Comparison of ENCODE assay signal across 12 cellular contexts in genomic region chr10:10209152-10209551, GRCh38.
DNase-seq lines count a peak whose midpoint lies in the region; ATAC-seq and TF ChIP-seq lines count a peak whose summit lies in the region.
"Had no signal": no experiment of that assay in that cellular context is flagged by ENCODE, and none has a peak within 500 bp of the region (broad histone marks: within the 10 kb centered on the region; RNA-seq: fewer than 3 reads in every experiment).

No MANE protein-coding gene starts in this region.

- no peaks in the 10 kb centered on the region for H3K27me3 ChIP-seq in endodermal cell (ENCODE audit: control insufficient read depth, insufficient read depth, low read length, poor library complexity, severe bottlenecking)

- H3K9me3 ChIP-seq in endodermal cell (ENCODE audit: control insufficient read depth, low read length) = peaks cover 17% of the 10 kb centered on the region

- no peak overlapping the region for H3K4me3 Mint-ChIP-seq in endodermal cell
- H3K4me3 Mint-ChIP-seq: type B pancreatic cell had no signal

- DNase-seq in EL (peak; percentile 18), cerebellar cortex (ENCODE audit: low spot score) (peak; percentile 20), middle frontal gyrus (ENCODE audit: extremely low spot score, low spot score) (peak; percentile 48), GOT3 (lab: John Stamatoyannopoulos, UW) (no peak), endodermal cell (no peak)
- DNase-seq: activated CD4-positive, alpha-beta T cell treated with anti-CD3 and anti-CD28 coated beads, Interleukin-2, amount 50 U/mL, for 48 hours; kidney had no signal

- 92 to 94% methylated on average over 2 to 3 of the region's 3 CpGs for WGBS in endodermal cell (ENCODE audit: insufficient coverage in 1 of 2, insufficient read length in 1 of 2), 2 experiments

- no peaks in the 10 kb centered on the region for H3K4me1 ChIP-seq in endodermal cell (ENCODE audit: control insufficient read depth, insufficient read depth, low read length)

- H3K27ac Mint-ChIP-seq in endodermal cell = no peak overlapping the region
- H3K27ac Mint-ChIP-seq: type B pancreatic cell had no signal

- peak; percentile 79 for ATAC-seq in HG03460 (IDR thresholded peaks at IDR 0.05; ENCODE audit: unreplicated experiment)
- ATAC-seq in GM19351 (IDR thresholded peaks at IDR 0.05; ENCODE audit: unreplicated experiment) = no peak
- no peak for ATAC-seq in HG03039 (IDR thresholded peaks at IDR 0.05; ENCODE audit: unreplicated experiment)

- peaks cover 6% of the 10 kb centered on the region for H3K4me1 Mint-ChIP-seq in endodermal cell

- no peak overlapping the region for H3K4me3 ChIP-seq in endodermal cell (ENCODE audit: low read length)
- H3K4me3 ChIP-seq: coronary artery had no signal

- TF ChIP-seq CTCF in endodermal cell (conservative IDR thresholded peaks at IDR 0.05) = no peak

- peaks cover 7% of the 10 kb centered on the region for H3K9me3 Mint-ChIP-seq in endodermal cell

- no peak overlapping the region for H3K9ac ChIP-seq in endodermal cell (ENCODE audit: extremely low read depth, low read length, poor library complexity, severe bottlenecking)

- no peaks in the 10 kb centered on the region for H3K36me3 ChIP-seq in endodermal cell (ENCODE audit: control insufficient read depth, insufficient read depth, low read length)

- H3K27me3 Mint-ChIP-seq in endodermal cell (ENCODE audit: insufficient read depth) = no peaks in the 10 kb centered on the region
- H3K27me3 Mint-ChIP-seq: type B pancreatic cell had no signal

- no peaks in the 10 kb centered on the region for H3K36me3 Mint-ChIP-seq in endodermal cell (ENCODE audit: low read depth)
- H3K36me3 Mint-ChIP-seq: type B pancreatic cell had no signal

- H3K27ac ChIP-seq in endodermal cell (ENCODE audit: low read depth, low read length) = no peak overlapping the region
- H3K27ac ChIP-seq: coronary artery had no signal

Comparison
In these comparisons a context has a peak if more than half of its experiments do, and no peak if none do; other contexts are left out.
1. DNase-seq: peak in EL (single experiment), cerebellar cortex (single experiment) and middle frontal gyrus (single experiment); none in GOT3 (single experiment) and endodermal cell (single experiment).